8 cellular contexts compared by ENCODE assay signal in the genomic region with DNA sequence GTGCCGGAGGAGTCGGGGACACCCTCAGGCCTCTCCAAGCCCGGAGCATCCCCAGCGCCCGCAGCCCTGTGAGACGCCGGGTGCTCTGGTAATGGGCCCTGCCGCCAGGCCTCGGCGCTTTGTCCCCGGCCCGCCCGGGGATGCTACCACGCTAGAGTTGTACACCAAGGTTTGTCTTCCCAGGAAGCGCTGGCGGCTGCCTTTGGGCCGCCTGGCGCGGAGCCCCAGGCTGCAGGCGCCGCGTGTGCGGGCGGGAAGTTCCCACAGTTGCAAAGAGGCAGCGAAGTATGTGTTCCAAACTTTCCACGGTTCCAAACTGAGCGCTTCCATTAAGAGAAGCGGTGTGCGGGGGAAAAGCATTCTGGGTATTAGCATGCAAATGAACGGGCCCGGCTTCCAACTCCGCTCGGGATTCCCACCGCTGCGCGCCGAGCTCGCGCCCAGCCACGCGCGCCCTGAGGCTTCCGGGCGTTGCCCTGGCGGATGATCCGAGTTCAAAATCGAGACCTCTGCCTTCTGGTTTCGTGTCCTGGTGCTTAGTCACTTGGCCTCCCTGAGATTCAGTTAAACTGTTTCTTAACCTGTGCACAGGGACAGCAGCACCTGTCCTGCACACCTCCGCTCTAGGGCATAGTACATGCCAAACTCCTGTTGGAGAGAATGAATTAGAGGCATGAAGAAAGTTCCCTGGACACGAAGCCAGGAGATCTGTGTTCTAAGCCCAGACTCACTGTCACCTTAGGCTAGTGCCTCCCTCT. TPM values are rescaled to one million over a fixed set of nuclear protein-coding genes. Genes with fewer than 3 reads are reported as not detected.
A peak's percentile ranks its signal among the peaks of the same experiment; 100 is the strongest.
DNase-seq lines count a peak whose midpoint lies in the region; ATAC-seq lines count a peak whose summit lies in the region.

No MANE protein-coding gene starts in this region.

- ATAC-seq in CD4-positive, CD25-positive, alpha-beta regulatory T cell (ENCODE audit: low read depth in 2 of 2) = no peak
- ATAC-seq in HG02678 (IDR thresholded peaks at IDR 0.05; ENCODE audit: unreplicated experiment) = peak; percentile 2
- no peak for ATAC-seq in GM21515 (IDR thresholded peaks at IDR 0.05; ENCODE audit: unreplicated experiment)

- peak overlapping the region; percentile 99 for H3K9ac ChIP-seq in NT2/D1 (ENCODE audit: insufficient read length, low read depth)

- H3K9me3 Mint-ChIP-seq in CD4-positive, CD25-positive, alpha-beta regulatory T cell = peaks cover 0 to 1% (median 0%) of the 10 kb centered on the region in 7 donors

- peaks cover 41% of the 10 kb centered on the region for H3K4me1 ChIP-seq in CD4-positive, CD25-positive, alpha-beta regulatory T cell (ENCODE audit: control insufficient read depth, insufficient read depth, low read length, poor library complexity, severe bottlenecking)
- peaks cover 11% of the 10 kb centered on the region for H3K4me1 ChIP-seq in NT2/D1 (ENCODE audit: insufficient read depth, insufficient read length)

- peak overlapping the region; percentile 29 to 87 (median 82) for H3K27ac Mint-ChIP-seq in CD4-positive, CD25-positive, alpha-beta regulatory T cell

- peak overlapping the region; percentile 51 for H3K27ac ChIP-seq in CD4-positive, CD25-positive, alpha-beta regulatory T cell (ENCODE audit: insufficient read depth, low read length, poor library complexity, severe bottlenecking)

- peak overlapping the region; percentile 53 for H3K4me3 ChIP-seq in CD4-positive, CD25-positive, alpha-beta regulatory T cell (ENCODE audit: low read depth, low read length)
- peak overlapping the region; percentile 90 for H3K4me3 ChIP-seq in NT2/D1 (ENCODE audit: insufficient read length, low read depth)

- H3K36me3 ChIP-seq in CD4-positive, CD25-positive, alpha-beta regulatory T cell (ENCODE audit: control insufficient read depth, insufficient read depth, low read length) = peaks cover 8% of the 10 kb centered on the region
- H3K36me3 ChIP-seq in NT2/D1 (ENCODE audit: insufficient read depth, insufficient read length, low read length) = peaks cover 31% of the 10 kb centered on the region

- DNase-seq in CD4-positive, CD25-positive, alpha-beta regulatory T cell = peak; percentile 26 to 70 (median 38)
- no peak for DNase-seq in NT2/D1 (ENCODE audit: low read depth, low spot score)
- peak; percentile 69 for DNase-seq in activated T-cell treated with anti-CD3 and anti-CD28 coated beads for 24 hours (ENCODE audit: low read depth)
- DNase-seq in epidermal melanocyte (ENCODE audit: insufficient read length, low spot score) = peak; percentile 44
- peak; percentile 63 for DNase-seq in midbrain (lab: John Stamatoyannopoulos, UW)
- peak; percentile 49 to 54 for DNase-seq in stimulated activated CD8-positive, alpha-beta memory T cell treated with anti-CD3 and anti-CD28 coated beads, Interleukin-2, amount 100 ng/mL, for 48 hours (ENCODE audit: low read depth in 2 of 2)

- no peaks in the 10 kb centered on the region for H3K27me3 Mint-ChIP-seq in CD4-positive, CD25-positive, alpha-beta regulatory T cell

- no peaks in the 10 kb centered on the region for H3K9me3 ChIP-seq in CD4-positive, CD25-positive, alpha-beta regulatory T cell (ENCODE audit: control insufficient read depth in 2 of 2, low read length in 2 of 2)
- no peaks in the 10 kb centered on the region for H3K9me3 ChIP-seq in NT2/D1 (ENCODE audit: insufficient read depth, low read length)

- peak overlapping the region; percentile 85 to 93 (median 90) for H3K4me3 Mint-ChIP-seq in CD4-positive, CD25-positive, alpha-beta regulatory T cell

- no peaks in the 10 kb centered on the region for H3K27me3 ChIP-seq in CD4-positive, CD25-positive, alpha-beta regulatory T cell (ENCODE audit: control insufficient read depth, insufficient read depth, low read length)
- no peaks in the 10 kb centered on the region for H3K27me3 ChIP-seq in NT2/D1 (ENCODE audit: insufficient read depth, insufficient read length)

- H3K4me1 Mint-ChIP-seq in CD4-positive, CD25-positive, alpha-beta regulatory T cell = peaks cover 0 to 36% (median 26%) of the 10 kb centered on the region in 4 donors

- H3K36me3 Mint-ChIP-seq in CD4-positive, CD25-positive, alpha-beta regulatory T cell = peaks cover 1% of the 10 kb centered on the region

RNA-seq across cellular contexts. Expression of a gene that starts 1.3 kb away (rescaled TPM):
- total RNA-seq in CD4-positive, CD25-positive, alpha-beta regulatory T cell = 38.9 TPM
- 10 to 100 TPM in 3 of 4 donors, 1 to 10 TPM in 1; 8.2 to 13.8 (median 11.8) TPM for polyA plus RNA-seq in CD4-positive, CD25-positive, alpha-beta regulatory T cell

RNA-seq across cellular contexts. Expression of a gene that starts 52.0 kb away (rescaled TPM):
- 53.8 TPM for total RNA-seq in CD4-positive, CD25-positive, alpha-beta regulatory T cell
- 100 to 1,000 TPM in 1 of 4 donors, 10 to 100 TPM in 3; 86.3 to 105 (median 91.6) TPM for polyA plus RNA-seq in CD4-positive, CD25-positive, alpha-beta regulatory T cell

RNA-seq across cellular contexts. Expression of a gene that starts 55.1 kb away (rescaled TPM):
- total RNA-seq in CD4-positive, CD25-positive, alpha-beta regulatory T cell = 534 TPM
- 100 to 1,000 TPM; 425 to 700 (median 557) TPM for polyA plus RNA-seq in CD4-positive, CD25-positive, alpha-beta regulatory T cell
